In the genomic region with DNA sequence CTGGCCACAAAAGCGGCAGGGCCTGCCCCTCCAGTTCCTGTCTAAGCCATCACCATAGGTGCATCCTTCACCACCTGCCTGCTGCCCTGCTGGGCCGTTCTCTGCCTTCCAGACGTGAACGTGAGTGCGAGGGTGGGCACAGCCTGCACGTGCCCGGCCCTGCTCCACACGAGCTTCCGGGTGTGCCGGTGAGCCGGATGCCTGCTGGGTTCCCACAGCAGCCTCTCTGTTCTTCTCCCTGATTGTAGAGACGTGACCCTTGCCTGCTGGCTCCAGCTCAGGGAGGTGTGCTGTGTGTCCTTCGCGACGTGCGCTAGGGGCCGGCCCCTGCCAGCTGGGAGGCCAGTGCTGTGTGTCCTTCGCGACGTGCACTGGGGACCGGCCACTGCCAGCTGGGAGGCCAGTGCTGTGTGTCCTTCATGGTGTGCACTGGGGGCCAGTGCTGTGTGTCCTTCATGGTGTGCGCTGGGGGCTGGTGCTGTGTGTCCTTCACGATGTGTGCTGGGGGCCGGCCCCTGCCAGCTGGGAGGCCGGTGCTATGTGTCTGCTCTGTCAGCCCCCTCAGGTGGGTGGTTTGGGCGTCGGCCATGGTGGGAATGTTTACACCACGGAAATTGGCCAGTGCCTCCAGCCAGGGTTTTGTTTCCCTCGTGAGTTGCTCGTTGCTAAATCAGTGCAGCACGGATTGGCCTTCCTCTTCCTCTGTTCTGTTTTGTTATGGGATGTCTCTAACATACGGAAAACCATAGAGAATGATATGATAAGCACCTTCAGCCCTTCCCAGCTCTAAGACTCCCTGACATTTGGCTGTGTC, we compare ENCODE assay signal across 21 cellular contexts. TPM values are rescaled to one million over a fixed set of nuclear protein-coding genes. Genes with fewer than 3 reads are reported as not detected.
DNase-seq lines count a peak whose midpoint lies in the region; ATAC-seq and TF ChIP-seq lines count a peak whose summit lies in the region.
"Had no signal": no experiment of that assay in that cellular context is flagged by ENCODE, and none has a peak within 500 bp of the region (broad histone marks: within the 10 kb centered on the region; RNA-seq: fewer than 3 reads in every experiment).

No MANE protein-coding gene starts in this region.

- peak overlapping the region; percentile 25 for H3K4me3 Mint-ChIP-seq in neural progenitor cell
- no peak overlapping the region for H3K4me3 Mint-ChIP-seq in stimulated activated effector memory CD8-positive, alpha-beta T cell treated with anti-CD3 and anti-CD28 coated beads, Interleukin-12 subunit alpha, Interleukin-12 subunit beta, amount 100 ng/mL, for 72 hours
- H3K4me3 Mint-ChIP-seq: CD4-positive, CD25-positive, alpha-beta regulatory T cell; IgD-negative memory B cell had no signal

- no peak for TF ChIP-seq CTCF in Panc1 (IDR thresholded peaks at IDR 0.05)
- no peak for TF ChIP-seq CTCF in neural progenitor cell (IDR thresholded peaks at IDR 0.05)
- no peak for TF ChIP-seq CTCF in transverse colon (IDR thresholded peaks at IDR 0.05)
- TF ChIP-seq CTCF in WERI-Rb-1 (IDR thresholded peaks at IDR 0.05; ENCODE audit: low read depth, low read length): no peak

- H3K27ac ChIP-seq in Panc1 (ENCODE audit: low read length) (peak overlapping the region; percentile 70), neural progenitor cell (no peak overlapping the region), transverse colon (no peak overlapping the region), WERI-Rb-1 (no peak overlapping the region)
- H3K27ac ChIP-seq: BLaER1, RWPE1 had no signal

- H3K4me3 ChIP-seq in Panc1 (ENCODE audit: low read depth in 2 of 2, low read length in 2 of 2) (no peak overlapping the region), neural progenitor cell (no peak overlapping the region), transverse colon (no peak overlapping the region), WERI-Rb-1 (ENCODE audit: low read depth, low read length) (no peak overlapping the region)
- H3K4me3 ChIP-seq: BLaER1 had no signal

- H3K27me3 ChIP-seq in Panc1 (ENCODE audit: control insufficient read depth, insufficient read depth, low read length) (no peaks in the 10 kb centered on the region), neural progenitor cell (no peaks in the 10 kb centered on the region), transverse colon (peaks cover 23% of the 10 kb centered on the region), WERI-Rb-1 (ENCODE audit: insufficient read depth, low read depth, severe bottlenecking) (no peaks in the 10 kb centered on the region)
- H3K27me3 ChIP-seq: BLaER1 had no signal

- no peak overlapping the region for H3K9ac ChIP-seq in neural progenitor cell
- H3K9ac ChIP-seq: BLaER1 had no signal

- H3K79me2 ChIP-seq in neural progenitor cell (ENCODE audit: low read depth): no peaks in the 10 kb centered on the region

- no peak for TF ChIP-seq POLR2A in transverse colon (IDR thresholded peaks at IDR 0.05)

- POLR2A ChIA-PET in Panc1 (lab: Charles Lee): interaction anchor here (0.7 kb wide), 1 partner anchor 58 kb away, joined by 5 read pairs; no protein-coding TSS in a partner anchor

- H3K4me2 ChIP-seq in neural progenitor cell: no peak overlapping the region
- H3K4me2 ChIP-seq: BLaER1 had no signal

- H3K36me3 Mint-ChIP-seq in neural progenitor cell: no peaks in the 10 kb centered on the region
- H3K36me3 Mint-ChIP-seq in stimulated activated effector memory CD8-positive, alpha-beta T cell treated with anti-CD3 and anti-CD28 coated beads, Interleukin-12 subunit alpha, Interleukin-12 subunit beta, amount 100 ng/mL, for 72 hours: no peaks in the 10 kb centered on the region
- H3K36me3 Mint-ChIP-seq: CD4-positive, CD25-positive, alpha-beta regulatory T cell had no signal

- intact Hi-C loops in Panc1 (cut with micrococcal nuclease; ENCODE audit: unreplicated experiment) (no loop called here), transverse colon (cut with DNase I; ENCODE audit: low total_unique reads) (no loop called here)

- no peaks in the 10 kb centered on the region for H4K20me1 ChIP-seq in neural progenitor cell (ENCODE audit: low read depth)
- H4K20me1 ChIP-seq: BLaER1 had no signal

- peak overlapping the region; percentile 94 for H3K27ac Mint-ChIP-seq in neural progenitor cell
- no peak overlapping the region for H3K27ac Mint-ChIP-seq in stimulated activated effector memory CD8-positive, alpha-beta T cell treated with anti-CD3 and anti-CD28 coated beads, Interleukin-12 subunit alpha, Interleukin-12 subunit beta, amount 100 ng/mL, for 72 hours
- H3K27ac Mint-ChIP-seq: CD4-positive, CD25-positive, alpha-beta regulatory T cell had no signal

- BruUV-seq in Panc1 (replicated peaks; lab: Mats Ljungman, UMichigan): no TSS peak

- H3K4me1 ChIP-seq in Panc1 (ENCODE audit: control insufficient read depth, insufficient read depth, low read length) (peaks cover 47% of the 10 kb centered on the region), neural progenitor cell (peaks cover 6% of the 10 kb centered on the region), transverse colon (peaks cover 0 to 6% (median 0%) of the 10 kb centered on the region in 4 donors)

- H3K4me1 Mint-ChIP-seq in neural progenitor cell: peaks cover 31% of the 10 kb centered on the region
- peaks cover 10% of the 10 kb centered on the region for H3K4me1 Mint-ChIP-seq in stimulated activated effector memory CD8-positive, alpha-beta T cell treated with anti-CD3 and anti-CD28 coated beads, Interleukin-12 subunit alpha, Interleukin-12 subunit beta, amount 100 ng/mL, for 72 hours

- ATAC-seq in Panc1: peak; percentile 8
- peak; percentile 6 for ATAC-seq in stimulated activated effector memory CD8-positive, alpha-beta T cell treated with anti-CD3 and anti-CD28 coated beads, Interleukin-12 subunit alpha, Interleukin-12 subunit beta, amount 100 ng/mL, for 72 hours

- 81% methylated on average over 26 of the region's 32 CpGs; no CpG with 5 or more reads in 1 of the 2 donors for WGBS in transverse colon (ENCODE audit: low coverage in 1 of 2), 2 donors

- H3K9me3 ChIP-seq in Panc1 (ENCODE audit: control insufficient read depth, insufficient read depth, low read depth, low read length) (no peaks in the 10 kb centered on the region), neural progenitor cell (ENCODE audit: low read depth) (no peaks in the 10 kb centered on the region), transverse colon (no peaks in the 10 kb centered on the region), WERI-Rb-1 (ENCODE audit: severe bottlenecking) (no peaks in the 10 kb centered on the region)
- H3K9me3 ChIP-seq: BLaER1 had no signal

- DNase-seq in D341Med (ENCODE audit: low spot score) (peak; percentile 24), Panc1 (ENCODE audit: low read depth, low spot score) (no peak), neural progenitor cell (ENCODE audit: low spot score) (no peak), transverse colon (no peak), WERI-Rb-1 (no peak)
- DNase-seq in stimulated activated effector memory CD8-positive, alpha-beta T cell treated with anti-CD3 and anti-CD28 coated beads, Interleukin-12 subunit alpha, Interleukin-12 subunit beta, amount 100 ng/mL, for 72 hours (ENCODE audit: low spot score in 2 of 2): no peak
- DNase-seq in activated CD4-positive, alpha-beta T cell treated with anti-CD3 and anti-CD28 coated beads for 4 hours: no peak
- DNase-seq: CD4-positive, CD25-positive, alpha-beta regulatory T cell; GOT3; HCEC 1CT; Karpas-422; MV-4-11; NCI-H1105; NCI-H1436 treated with DMSO at 0.1 percent for 48 hours; NCI-H187 treated with DMSO at 0.1 percent for 48 hours; NCI-H446 treated with DMSO at 0.1 percent for 48 hours; NCI-H69; SHP77 had no signal

- H3F3A ChIP-seq in neural progenitor cell (ENCODE audit: low read depth): peaks cover 6% of the 10 kb centered on the region

- H3K9me3 Mint-ChIP-seq in neural progenitor cell: no peaks in the 10 kb centered on the region
- H3K9me3 Mint-ChIP-seq in stimulated activated effector memory CD8-positive, alpha-beta T cell treated with anti-CD3 and anti-CD28 coated beads, Interleukin-12 subunit alpha, Interleukin-12 subunit beta, amount 100 ng/mL, for 72 hours: no peaks in the 10 kb centered on the region
- H3K9me3 Mint-ChIP-seq: CD4-positive, CD25-positive, alpha-beta regulatory T cell; IgD-negative memory B cell had no signal

- H3K27me3 Mint-ChIP-seq in neural progenitor cell (ENCODE audit: insufficient read depth, low read depth): peaks cover 17% of the 10 kb centered on the region

- in situ Hi-C loops in Panc1 (cut with HindIII; ENCODE audit: low pct_unique_long_range_greater_than_20kb, low sequenced_read_pairs): no loop called here
- in situ Hi-C loops in transverse colon (cut with MboI; ENCODE audit: low pct_ligation_motif_present in 1 of 4, low pct_unique_long_range_greater_than_20kb in 1 of 4, low sequenced_read_pairs in 3 of 4): no loop called here

- TF ChIP-seq EP300 in transverse colon (IDR thresholded peaks at IDR 0.05; ENCODE audit: low read depth): no peak

- CTCF ChIA-PET in Panc1 (lab: Charles Lee): interaction anchor here (0.6 kb wide), 2 partner anchors 31 to 192 kb away, joined by 3 read pairs; no protein-coding TSS in a partner anchor

- no peaks in the 10 kb centered on the region for H3K36me3 ChIP-seq in Panc1 (ENCODE audit: control insufficient read depth, insufficient read depth, low read length)
- H3K36me3 ChIP-seq in neural progenitor cell: no peaks in the 10 kb centered on the region
- no peaks in the 10 kb centered on the region for H3K36me3 ChIP-seq in transverse colon
- H3K36me3 ChIP-seq in WERI-Rb-1: no peaks in the 10 kb centered on the region
- H3K36me3 ChIP-seq: BLaER1 had no signal

- H2AFZ ChIP-seq in neural progenitor cell (replicated peaks): no peak overlapping the region

RNA-seq across cellular contexts. Expression of a gene that starts 35.4 kb away (rescaled TPM):
- total RNA-seq in Panc1 (2021; ENCODE audit: unreplicated experiment): 32.2 TPM
- 47.7 TPM for polyA plus RNA-seq in Panc1 (2012; ENCODE audit: insufficient read length)
- 8.2 and 13.8 TPM in 2 replicates for total RNA-seq in neural progenitor cell (ENCODE audit: low replicate concordance)
- 1 to 10 TPM in 1 of 4 donors, under 1 TPM in 2, not detected in 1; 0.14 to 1.8 (median 0.95) TPM for total RNA-seq in transverse colon
- polyA plus RNA-seq: IgD-negative memory B cell had no signal

RNA-seq across cellular contexts. Expression of a gene that starts 44.9 kb away (rescaled TPM):
- total RNA-seq in Panc1 (2021; ENCODE audit: unreplicated experiment) (141 TPM), neural progenitor cell (ENCODE audit: low replicate concordance) (8.5 and 17.5 TPM in 2 replicates), transverse colon (100 to 1,000 TPM in 1 of 4 donors, 10 to 100 TPM in 3; 25.9 to 132 (median 50.4) TPM)
- polyA plus RNA-seq in Panc1 (2012; ENCODE audit: insufficient read length): 222 TPM
